Comparison of ENCODE assay signal across 19 cellular contexts in the genomic region with DNA sequence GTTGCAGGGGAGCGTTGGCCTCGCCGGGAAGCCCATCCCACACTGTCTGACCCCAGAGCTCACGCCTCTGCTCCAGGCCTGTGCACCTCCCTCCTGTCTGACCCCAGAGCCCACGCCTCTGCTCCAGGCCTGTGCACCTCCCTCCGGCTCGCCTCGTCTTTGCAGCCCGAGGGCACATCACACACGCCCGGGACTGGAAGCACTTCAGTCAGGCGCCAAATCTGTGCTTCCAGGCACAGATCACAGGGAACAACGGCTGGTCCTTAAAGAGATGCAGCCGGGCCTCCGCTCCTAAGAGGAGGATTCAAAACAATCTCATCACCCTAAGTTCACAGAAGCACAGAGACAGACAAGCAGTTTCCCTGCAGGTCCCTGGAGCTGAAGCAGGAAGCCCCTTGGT.
A peak's percentile ranks its signal among the peaks of the same experiment; 100 is the strongest.
DNase-seq lines count a peak whose midpoint lies in the region; ATAC-seq and TF ChIP-seq lines count a peak whose summit lies in the region.
"Had no signal": no experiment of that assay in that cellular context is flagged by ENCODE, and none has a peak within 500 bp of the region (broad histone marks: within the 10 kb centered on the region; RNA-seq: fewer than 3 reads in every experiment).

No MANE protein-coding gene starts in this region.

- peaks cover 5% of the 10 kb centered on the region for H3K79me1 ChIP-seq in neuronal stem cell (ENCODE audit: low read depth, low read length)

- POLR2A ChIA-PET in WTC11 (lab: Charles Lee) = no interaction called here

- H2BK15ac ChIP-seq in neuronal stem cell (ENCODE audit: low read length) = no peak overlapping the region

- CTCF ChIA-PET in WTC11 (lab: Charles Lee) = interaction anchor here (0.9 to 1.9 kb wide), 4 partner anchors 38 to 606 kb away, joined by 3 to 11 read pairs (median 3); no protein-coding TSS in a partner anchor
- CTCF ChIA-PET in mammary epithelial cell (lab: Charles Lee; ENCODE audit: low non-redundant PET) = no interaction called here

- H3K27me3 Mint-ChIP-seq in WTC11 (ENCODE audit: low read depth) = no peaks in the 10 kb centered on the region
- peaks cover 27% of the 10 kb centered on the region for H3K27me3 Mint-ChIP-seq in glutamatergic neuron (ENCODE audit: unreplicated experiment)
- H3K27me3 Mint-ChIP-seq: T-cell had no signal

- no CpG with 5 or more reads among the region's 15 CpGs for WGBS in neuronal stem cell (ENCODE audit: extremely low coverage in 2 of 2, insufficient read length in 2 of 2, insufficient replicate concordance in 1 of 2), 2 donors
- WGBS in mammary epithelial cell (ENCODE audit: low coverage, missing lambda C conversion rate) = 66% methylated on average over 15 of the region's 15 CpGs

- dilution Hi-C loops in mammary epithelial cell (cut with HindIII; ENCODE audit: low sequenced_read_pairs) = loop anchor here (5.0 kb wide), 1 partner anchor 67 kb away; no protein-coding TSS in a partner anchor

- no peak overlapping the region for H4K8ac ChIP-seq in neuronal stem cell (ENCODE audit: low read depth, low read length)

- H2AFZ ChIP-seq in neuronal stem cell (ENCODE audit: low read length) = peak overlapping the region; percentile 73
- no peak overlapping the region for H2AFZ ChIP-seq in mammary epithelial cell (ENCODE audit: low read depth, low read length)

- H3K4me2 ChIP-seq in neuronal stem cell (ENCODE audit: insufficient read depth, low read length, poor library complexity, severe bottlenecking) (no peak overlapping the region), mammary epithelial cell (ENCODE audit: insufficient read depth, low read depth, low read length) (no peak overlapping the region)

- H3K79me2 ChIP-seq in mammary epithelial cell (ENCODE audit: insufficient read depth, low read length) = no peaks in the 10 kb centered on the region

- H3K36me3 ChIP-seq in neuronal stem cell (replicated peaks in 1 of 2; ENCODE audit: control insufficient read depth in 2 of 2, insufficient read depth in 2 of 2, low read length in 2 of 2) (peaks cover 13 to 32% of the 10 kb centered on the region in 2 donors), mammary epithelial cell (ENCODE audit: insufficient read depth, low read length) (no peaks in the 10 kb centered on the region)
- H3K36me3 ChIP-seq: breast epithelium had no signal

- ATAC-seq in WTC11 (peak; percentile 43), left colon (no peak)
- ATAC-seq: foreskin keratinocyte; HepG2; stimulated activated naive CD8-positive, alpha-beta T cell treated with anti-CD3 and anti-CD28 coated beads, Interleukin-15, Interleukin-2, amounts not matched to agents 100 U/mL and 50 U/mL, for 24 hours; T-cell had no signal

- H3K9me3 ChIP-seq in neuronal stem cell (replicated peaks in 1 of 2; ENCODE audit: control insufficient read depth in 2 of 2, insufficient read depth in 1 of 2, low read depth in 1 of 2, low read length in 2 of 2) (peaks cover 0 to 2% of the 10 kb centered on the region in 2 donors), mammary epithelial cell (replicated peaks; ENCODE audit: insufficient read depth, low read length) (no peaks in the 10 kb centered on the region)
- H3K9me3 ChIP-seq: breast epithelium had no signal

- peak; percentile 64 for DNase-seq in ELF-1 (ENCODE audit: low read depth, low spot score)
- DNase-seq in WTC11 (ENCODE audit: low spot score) = no peak
- DNase-seq in glutamatergic neuron = peak; percentile 57
- no peak for DNase-seq in neuronal stem cell (ENCODE audit: low spot score)
- DNase-seq in NCI-H1105 treated with DMSO at 0.1 percent for 48 hours (lab: John Stamatoyannopoulos, UW) = no peak
- no peak for DNase-seq in left colon
- DNase-seq in activated CD4-positive, CD25-positive, alpha-beta regulatory T cell treated with anti-CD3 and anti-CD28 coated beads, Interleukin-2, amount 50 U/mL, for 72 hours = no peak
- no peak for DNase-seq in mammary epithelial cell
- DNase-seq: activated naive CD4-positive, alpha-beta T cell treated with Interleukin-2 at 50 U/mL for 16 hours; foreskin keratinocyte; MM.1S; NCI-H2029; NCI-H748 treated with DMSO at 0.1 percent for 48 hours; RPMI8226; small intestine; stimulated activated naive CD8-positive, alpha-beta T cell treated with anti-CD3 and anti-CD28 coated beads, Interleukin-15, Interleukin-2, amounts not matched to agents 100 U/mL and 50 U/mL, for 24 hours; T-cell had no signal

- H3K4me1 Mint-ChIP-seq in WTC11 (peaks cover 12% of the 10 kb centered on the region), glutamatergic neuron (ENCODE audit: low read depth, unreplicated experiment) (peaks cover 46% of the 10 kb centered on the region)

- H2BK120ac ChIP-seq in neuronal stem cell (ENCODE audit: low read depth, low read length) = no peak overlapping the region

- in situ Hi-C loops in mammary epithelial cell (cut with MboI; ENCODE audit: low sequenced_read_pairs in 2 of 2) = no loop called here

- H3K27ac Mint-ChIP-seq in WTC11 (peak overlapping the region; percentile 74), glutamatergic neuron (ENCODE audit: unreplicated experiment) (no peak overlapping the region)

- H3K14ac ChIP-seq in neuronal stem cell (ENCODE audit: low read length) = no peak overlapping the region

- BruUV-seq in mammary epithelial cell (replicated peaks; lab: Mats Ljungman, UMichigan) = no TSS peak

- H2BK12ac ChIP-seq in neuronal stem cell (ENCODE audit: low read length) = peak overlapping the region; percentile 63

- H3K4me3 ChIP-seq in neuronal stem cell (ENCODE audit: low read length in 2 of 2) (no peak overlapping the region), mammary epithelial cell (replicated peaks in 1 of 3; ENCODE audit: insufficient read depth in 1 of 3, low read depth in 2 of 3, low read length in 3 of 3) (no peak overlapping the region)
- H3K4me3 ChIP-seq: breast epithelium had no signal

- H3K9ac ChIP-seq in neuronal stem cell (ENCODE audit: low read depth, low read length, poor library complexity) = peak overlapping the region; percentile 37
- H3K9ac ChIP-seq in mammary epithelial cell (ENCODE audit: insufficient read depth, low read length) = no peak overlapping the region

- peak overlapping the region; percentile 57 for H3K27ac ChIP-seq in neuronal stem cell (replicated peaks; ENCODE audit: low read length)
- no peak overlapping the region for H3K27ac ChIP-seq in mammary epithelial cell (ENCODE audit: insufficient read depth, low read depth, low read length)
- H3K27ac ChIP-seq: foreskin keratinocyte had no signal

- no peak overlapping the region for H3K23ac ChIP-seq in neuronal stem cell (ENCODE audit: low read depth, low read length, poor library complexity)

- no peak overlapping the region for H2BK5ac ChIP-seq in neuronal stem cell (ENCODE audit: low read length)

- H3K27me3 ChIP-seq in neuronal stem cell (ENCODE audit: control insufficient read depth in 3 of 3, insufficient read depth in 3 of 3, low read depth in 1 of 3, low read length in 3 of 3) (no peaks in the 10 kb centered on the region), mammary epithelial cell (ENCODE audit: insufficient read depth, low read length) (no peaks in the 10 kb centered on the region)
- H3K27me3 ChIP-seq: breast epithelium, foreskin keratinocyte had no signal

- H3K36me3 Mint-ChIP-seq in WTC11 (no peaks in the 10 kb centered on the region), glutamatergic neuron (ENCODE audit: unreplicated experiment) (no peaks in the 10 kb centered on the region)

- no peak overlapping the region for H4K91ac ChIP-seq in neuronal stem cell (ENCODE audit: low read depth, low read length, poor library complexity)

- peak overlapping the region; percentile 50 for H3K18ac ChIP-seq in neuronal stem cell (ENCODE audit: low read length)

- intact Hi-C loops in left colon (cut with DNase I, micrococcal nuclease) = no loop called here
- intact Hi-C loops in mammary epithelial cell (cut with micrococcal nuclease) = no loop called here

- no peak overlapping the region for H3K4ac ChIP-seq in neuronal stem cell (ENCODE audit: low read length)

- H3K9me3 Mint-ChIP-seq in WTC11 (no peaks in the 10 kb centered on the region), glutamatergic neuron (ENCODE audit: unreplicated experiment) (peaks cover 33% of the 10 kb centered on the region)
- H3K9me3 Mint-ChIP-seq: T-cell had no signal

- no peak overlapping the region for H2AK5ac ChIP-seq in neuronal stem cell (ENCODE audit: low read depth, low read length)

- H3K4me1 ChIP-seq in neuronal stem cell (ENCODE audit: control insufficient read depth in 2 of 2, insufficient read depth in 1 of 2, low read depth in 1 of 2, low read length in 2 of 2) (peaks cover 17 to 20% of the 10 kb centered on the region in 2 donors), mammary epithelial cell (ENCODE audit: insufficient read depth, low read length) (peaks cover 18% of the 10 kb centered on the region)

- H4K20me1 ChIP-seq in mammary epithelial cell (ENCODE audit: insufficient read depth, low read length) = no peaks in the 10 kb centered on the region

- H3K4me3 Mint-ChIP-seq in WTC11 = no peak overlapping the region
- no peak overlapping the region for H3K4me3 Mint-ChIP-seq in glutamatergic neuron (ENCODE audit: unreplicated experiment)
- H3K4me3 Mint-ChIP-seq: T-cell had no signal

- TF ChIP-seq CTCF in WTC11 (IDR thresholded peaks at IDR 0.05) (no peak), glutamatergic neuron (IDR thresholded peaks at IDR 0.05; ENCODE audit: partially characterized antibody, unreplicated experiment) (no peak), mammary epithelial cell (conservative IDR thresholded peaks at IDR 0.05 in 1 of 2, IDR thresholded peaks at IDR 0.05 in 1 of 2; ENCODE audit: extremely low read depth in 1 of 2, insufficient read depth in 1 of 2, low read depth in 1 of 2, low read length in 2 of 2) (no peak)

TF ChIP-seq in WTC11, 78 proteins besides CTCF, POLR2A, EP300 and RAD21 (continues in another document):
- TF ChIP-seq STAT6 (CRISPR knock-in tag; conservative IDR thresholded peaks at IDR 0.05; ENCODE audit: low read depth) (no peak), FOXK1 (CRISPR knock-in tag; IDR thresholded peaks at IDR 0.05) (no peak)

Comparison
In these comparisons a context has a peak if more than half of its experiments do, and no peak if none do; other contexts are left out.
1. DNase-seq: peak in ELF-1 (single experiment) and glutamatergic neuron (single experiment); none in WTC11 (single experiment), neuronal stem cell (single experiment), NCI-H1105 treated with DMSO at 0.1 percent for 48 hours (single experiment), left colon (0 of 2), activated CD4-positive, CD25-positive, alpha-beta regulatory T cell treated with anti-CD3 and anti-CD28 coated beads, Interleukin-2, amount 50 U/mL, for 72 hours (single experiment) and mammary epithelial cell (single experiment).